ENCODE assay signal across 8 cellular contexts in the genomic region with DNA sequence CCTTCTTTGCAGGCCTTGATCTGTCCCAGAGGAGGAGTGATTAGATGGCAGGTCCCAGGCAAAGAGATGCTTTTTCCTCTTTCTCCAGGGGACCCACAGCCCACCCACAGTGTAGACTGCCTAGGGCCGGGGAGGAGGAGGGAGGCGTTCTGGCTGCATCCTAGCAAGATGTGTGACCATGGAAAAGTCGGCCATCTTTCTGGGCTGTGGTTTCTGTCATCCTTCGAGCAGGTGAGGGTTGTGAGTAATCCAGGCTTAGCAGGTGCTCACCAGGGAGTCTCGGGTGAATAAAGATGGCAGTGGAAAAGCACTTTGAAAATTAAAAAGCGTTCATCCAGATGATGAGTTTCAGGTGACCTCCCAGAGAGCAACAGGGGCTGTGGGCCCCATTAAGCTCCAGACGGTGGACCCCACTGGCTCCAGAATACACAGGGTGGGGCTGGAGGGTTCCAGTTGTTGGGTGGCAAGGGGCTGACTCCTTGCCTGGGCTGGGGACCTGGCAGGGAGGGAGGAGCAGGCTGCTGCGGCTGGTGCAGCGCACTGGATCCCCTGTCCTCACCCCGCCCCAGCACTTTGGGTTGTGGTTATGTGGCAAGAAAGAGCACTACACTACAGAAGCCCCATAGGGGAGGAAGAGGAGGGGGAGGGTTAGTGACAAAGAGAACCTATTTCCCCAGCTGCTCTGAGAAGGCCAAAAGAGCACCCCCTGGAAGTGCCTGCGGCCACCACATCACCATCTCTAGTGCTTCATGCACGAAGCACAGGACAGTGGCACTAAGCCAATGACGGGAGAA. TPM values are rescaled to one million over a fixed set of nuclear protein-coding genes. Genes with fewer than 3 reads are reported as not detected.
DNase-seq lines count a peak whose midpoint lies in the region; ATAC-seq and TF ChIP-seq lines count a peak whose summit lies in the region.

No MANE protein-coding gene starts in this region.

- no peak for TF ChIP-seq CTCF in KMS-11 (conservative IDR thresholded peaks at IDR 0.05; ENCODE audit: low read depth, low read length)
- no peak for TF ChIP-seq CTCF in activated CD8-positive, alpha-beta T cell treated with anti-CD3 and anti-CD28 coated beads for 36 hours (IDR thresholded peaks at IDR 0.05)
- no peak for TF ChIP-seq CTCF in PC-9 (conservative IDR thresholded peaks at IDR 0.05)

- H3K4me1 ChIP-seq in CD8-positive, alpha-beta memory T cell (ENCODE audit: insufficient read depth, low read length) = peaks cover 52% of the 10 kb centered on the region
- H3K4me1 ChIP-seq in KMS-11 (ENCODE audit: low read depth, poor library complexity, severe bottlenecking) = peaks cover 76% of the 10 kb centered on the region
- H3K4me1 ChIP-seq in mesenchymal stem cell (ENCODE audit: control insufficient read depth, insufficient read depth, low read depth, low read length) = peaks cover 38% of the 10 kb centered on the region
- H3K4me1 ChIP-seq in PC-9 (replicated peaks; ENCODE audit: insufficient read depth) = peaks cover 10% of the 10 kb centered on the region

- no peaks in the 10 kb centered on the region for H3K27me3 ChIP-seq in CD8-positive, alpha-beta memory T cell (ENCODE audit: insufficient read depth, low read length, poor library complexity, severe bottlenecking)
- H3K27me3 ChIP-seq in KMS-11 (ENCODE audit: insufficient read depth, low read depth) = no peaks in the 10 kb centered on the region
- peaks cover 0 to 4% of the 10 kb centered on the region in 2 experiments for H3K27me3 ChIP-seq in mesenchymal stem cell (ENCODE audit: control insufficient read depth in 1 of 2, insufficient read depth in 1 of 2, low read length in 2 of 2)
- H3K27me3 ChIP-seq in PC-9 (ENCODE audit: insufficient read depth, low read depth) = no peaks in the 10 kb centered on the region

- no peak overlapping the region for H2AK5ac ChIP-seq in mesenchymal stem cell (ENCODE audit: low read length, severe bottlenecking)

- no peaks in the 10 kb centered on the region for H3K36me3 ChIP-seq in CD8-positive, alpha-beta memory T cell (ENCODE audit: insufficient read depth, low read length)
- H3K36me3 ChIP-seq in KMS-11 (ENCODE audit: insufficient read depth) (no peaks in the 10 kb centered on the region), mesenchymal stem cell (ENCODE audit: control insufficient read depth in 1 of 2, insufficient read depth in 2 of 2, low read depth in 1 of 2, low read length in 2 of 2) (peaks cover 0 to 29% of the 10 kb centered on the region in 2 experiments), PC-9 (ENCODE audit: low read depth) (0 out of 2 replicates have a peak, but pooled peaks cover 7% of the 10 kb centered on the region)

- H3K27ac Mint-ChIP-seq in CD8-positive, alpha-beta memory T cell = peak overlapping the region; percentile 80 to 98 (median 92)
- peak overlapping the region; percentile 91 for H3K27ac Mint-ChIP-seq in activated CD8-positive, alpha-beta T cell treated with anti-CD3 and anti-CD28 coated beads for 36 hours

- H3K4me2 ChIP-seq in KMS-11 (peak overlapping the region; percentile 89), mesenchymal stem cell (ENCODE audit: low read length, poor library complexity, severe bottlenecking) (no peak overlapping the region), PC-9 (no peak overlapping the region)

- H3K79me1 ChIP-seq in mesenchymal stem cell (replicated peaks; ENCODE audit: low read length, poor library complexity, severe bottlenecking) = peaks cover 9% of the 10 kb centered on the region

- H3K27me3 Mint-ChIP-seq in CD8-positive, alpha-beta memory T cell = no peaks in the 10 kb centered on the region
- H3K27me3 Mint-ChIP-seq in activated CD8-positive, alpha-beta T cell treated with anti-CD3 and anti-CD28 coated beads for 36 hours = no peaks in the 10 kb centered on the region

- H4K91ac ChIP-seq in mesenchymal stem cell (ENCODE audit: low read length) = peak overlapping the region; percentile 39

- no peak overlapping the region for H3K4ac ChIP-seq in mesenchymal stem cell (ENCODE audit: low read depth in 1 of 2, low read length in 2 of 2)

- no peak overlapping the region for H3K14ac ChIP-seq in mesenchymal stem cell (ENCODE audit: low read length in 2 of 2)

- H3F3A ChIP-seq in PC-9 (ENCODE audit: insufficient read depth, low read depth) = peaks cover 14% of the 10 kb centered on the region; the same call in 1 of the 2 replicates

- peak overlapping the region; percentile 78 for H3K4me3 ChIP-seq in CD8-positive, alpha-beta memory T cell (ENCODE audit: low read length)
- no peak overlapping the region for H3K4me3 ChIP-seq in KMS-11 (IDR thresholded peaks at IDR 0.05; ENCODE audit: insufficient read depth, low read depth, low read length)
- no peak overlapping the region for H3K4me3 ChIP-seq in mesenchymal stem cell (ENCODE audit: insufficient read depth in 1 of 2, low read depth in 1 of 2, low read length in 2 of 2)
- H3K4me3 ChIP-seq in PC-9 = no peak overlapping the region

- 84% methylated on average over 12 of the region's 13 CpGs for WGBS in mesenchymal stem cell

- H2BK120ac ChIP-seq in mesenchymal stem cell (ENCODE audit: low read depth, low read length) = no peak overlapping the region

- peaks cover 77 to 91% (median 81%) of the 10 kb centered on the region in 3 donors for H3K4me1 Mint-ChIP-seq in CD8-positive, alpha-beta memory T cell
- H3K4me1 Mint-ChIP-seq in activated CD8-positive, alpha-beta T cell treated with anti-CD3 and anti-CD28 coated beads for 36 hours (ENCODE audit: low read depth) = peaks cover 70% of the 10 kb centered on the region

- H4K20me1 ChIP-seq in KMS-11 (ENCODE audit: insufficient read depth) (no peaks in the 10 kb centered on the region), PC-9 (ENCODE audit: insufficient read depth) (peaks cover 10% of the 10 kb centered on the region)

- H3K18ac ChIP-seq in mesenchymal stem cell (ENCODE audit: low read depth in 1 of 2, low read length in 2 of 2) = peak overlapping the region in 1 of 2 experiments; percentile 21

- H2BK12ac ChIP-seq in mesenchymal stem cell (ENCODE audit: low read length in 2 of 2) = no peak overlapping the region

- H3K9ac ChIP-seq in KMS-11 (peak overlapping the region; percentile 27; the same call in 1 of the 2 replicates), mesenchymal stem cell (ENCODE audit: low read length) (no peak overlapping the region)

- no peaks in the 10 kb centered on the region for H3K9me2 ChIP-seq in PC-9 (ENCODE audit: insufficient read depth)

- H3K23ac ChIP-seq in mesenchymal stem cell (ENCODE audit: low read length in 2 of 2) = no peak overlapping the region

- intact Hi-C loops in activated CD8-positive, alpha-beta T cell treated with anti-CD3 and anti-CD28 coated beads for 36 hours (cut with micrococcal nuclease) = no loop called here
- intact Hi-C loops in PC-9 (cut with micrococcal nuclease; ENCODE audit: unreplicated experiment) = no loop called here

- POLR2A ChIA-PET in CD8-positive, alpha-beta memory T cell (lab: Charles Lee) = interaction anchor here (0.6 to 2.4 kb wide), 3 partner anchors 23 to 177 kb away, joined by 6 read pairs; a partner anchor contains a TSS
- POLR2A ChIA-PET in activated CD8-positive, alpha-beta T cell treated with anti-CD3 and anti-CD28 coated beads for 36 hours (lab: Charles Lee) = interaction anchor here (0.6 to 5.5 kb wide), 5 partner anchors 8 to 755 kb away, joined by 3 to 22 read pairs (median 4); a partner anchor contains a TSS
- POLR2A ChIA-PET in PC-9 (lab: Charles Lee; ENCODE audit: unreplicated experiment) = no interaction called here

- H2AFZ ChIP-seq in KMS-11 (ENCODE audit: low read depth) (peak overlapping the region; percentile 30; the same call in 1 of the 2 replicates), mesenchymal stem cell (ENCODE audit: low read depth, low read length) (no peak overlapping the region), PC-9 (no peak overlapping the region)

- peak; percentile 39 for ATAC-seq in GM21360 (IDR thresholded peaks at IDR 0.05; ENCODE audit: unreplicated experiment)
- peak; percentile 60 for ATAC-seq in activated CD8-positive, alpha-beta T cell treated with anti-CD3 and anti-CD28 coated beads for 36 hours

- H3K4me3 Mint-ChIP-seq in CD8-positive, alpha-beta memory T cell = peak overlapping the region; percentile 83 to 97 (median 91)
- peak overlapping the region; percentile 63 for H3K4me3 Mint-ChIP-seq in activated CD8-positive, alpha-beta T cell treated with anti-CD3 and anti-CD28 coated beads for 36 hours

- no peaks in the 10 kb centered on the region for H3K9me3 ChIP-seq in CD8-positive, alpha-beta memory T cell (ENCODE audit: low read length)
- H3K9me3 ChIP-seq in mesenchymal stem cell (ENCODE audit: control insufficient read depth, low read length) (no peaks in the 10 kb centered on the region), PC-9 (ENCODE audit: insufficient read depth, low read depth) (no peaks in the 10 kb centered on the region)

- peaks cover 0 to 2% (median 1%) of the 10 kb centered on the region in 3 donors for H3K36me3 Mint-ChIP-seq in CD8-positive, alpha-beta memory T cell
- H3K36me3 Mint-ChIP-seq in activated CD8-positive, alpha-beta T cell treated with anti-CD3 and anti-CD28 coated beads for 36 hours (ENCODE audit: low read depth) = peaks cover 6% of the 10 kb centered on the region

- peak overlapping the region; percentile 28 for H4K8ac ChIP-seq in mesenchymal stem cell (ENCODE audit: low read length)

- H3K79me2 ChIP-seq in KMS-11 (ENCODE audit: insufficient read depth, low read depth) = no peaks in the 10 kb centered on the region
- peaks cover 47% of the 10 kb centered on the region for H3K79me2 ChIP-seq in PC-9 (ENCODE audit: low read depth)

- peak overlapping the region; percentile 3 for H3K27ac ChIP-seq in CD8-positive, alpha-beta memory T cell (ENCODE audit: low read depth, low read length)
- H3K27ac ChIP-seq in KMS-11 (peak overlapping the region; percentile 59), mesenchymal stem cell (ENCODE audit: low read length, poor library complexity, severe bottlenecking) (no peak overlapping the region), PC-9 (no peak overlapping the region)

- no peak overlapping the region for H2BK15ac ChIP-seq in mesenchymal stem cell (ENCODE audit: low read depth, poor library complexity, severe bottlenecking)

- H2BK5ac ChIP-seq in mesenchymal stem cell (ENCODE audit: low read depth, low read length, poor library complexity, severe bottlenecking) = no peak overlapping the region

- peak; percentile 48 to 85 (median 80) for DNase-seq in CD8-positive, alpha-beta memory T cell
- DNase-seq in activated CD8-positive, alpha-beta T cell treated with anti-CD3 and anti-CD28 coated beads for 36 hours = peak; percentile 88
- DNase-seq in mesenchymal stem cell (no peak), anterior cingulate cortex (lab: John Stamatoyannopoulos, UW) (no peak), PC-9 (no peak), midbrain (lab: John Stamatoyannopoulos, UW) (no peak)

- H3K9me3 Mint-ChIP-seq in CD8-positive, alpha-beta memory T cell = no peaks in the 10 kb centered on the region
- no peaks in the 10 kb centered on the region for H3K9me3 Mint-ChIP-seq in activated CD8-positive, alpha-beta T cell treated with anti-CD3 and anti-CD28 coated beads for 36 hours

- no TSS peak for BruUV-seq in PC-9 (replicated peaks; lab: Mats Ljungman, UMichigan)

- CTCF ChIA-PET in CD8-positive, alpha-beta memory T cell (lab: Charles Lee) = interaction anchor here (0.8 to 3.9 kb wide), 8 partner anchors 8 to 182 kb away, joined by 3 to 45 read pairs (median 4); a partner anchor contains a TSS
- CTCF ChIA-PET in activated CD8-positive, alpha-beta T cell treated with anti-CD3 and anti-CD28 coated beads for 36 hours (lab: Charles Lee) = interaction anchor here (0.7 to 4.2 kb wide), 3 partner anchors 23 to 111 kb away, joined by 4 to 31 read pairs (median 5); a partner anchor contains a TSS
- CTCF ChIA-PET in PC-9 (lab: Charles Lee) = no interaction called here

RNA-seq across cellular contexts. Expression of a gene that starts 23.7 kb away (rescaled TPM):
- total RNA-seq in CD8-positive, alpha-beta memory T cell = 10 to 100 TPM; 23.8 to 24.7 TPM
- polyA plus RNA-seq in CD8-positive, alpha-beta memory T cell = 19.5 TPM
- total RNA-seq in activated CD8-positive, alpha-beta T cell treated with anti-CD3 and anti-CD28 coated beads for 36 hours = 10 to 100 TPM; 17.5 TPM
- 21.0 TPM for polyA plus RNA-seq in mesenchymal stem cell (2013, experiment 1 of 2)
- 20.8 TPM for polyA plus RNA-seq in mesenchymal stem cell (2013, experiment 2 of 2)
- total RNA-seq in PC-9 (2021) = 53.0 and 60.3 TPM in 2 replicates

Comparison
In these comparisons a context has a peak if more than half of its experiments do, and no peak if none do; other contexts are left out.
1. DNase-seq: peak in CD8-positive, alpha-beta memory T cell (5 of 5) and activated CD8-positive, alpha-beta T cell treated with anti-CD3 and anti-CD28 coated beads for 36 hours (single experiment); none in mesenchymal stem cell (single experiment), anterior cingulate cortex (0 of 58), PC-9 (0 of 2) and midbrain (single experiment).
2. H3K27ac ChIP-seq: peak in CD8-positive, alpha-beta memory T cell (single experiment) and KMS-11 (single experiment); none in mesenchymal stem cell (single experiment) and PC-9 (single experiment).